In the genomic region with DNA sequence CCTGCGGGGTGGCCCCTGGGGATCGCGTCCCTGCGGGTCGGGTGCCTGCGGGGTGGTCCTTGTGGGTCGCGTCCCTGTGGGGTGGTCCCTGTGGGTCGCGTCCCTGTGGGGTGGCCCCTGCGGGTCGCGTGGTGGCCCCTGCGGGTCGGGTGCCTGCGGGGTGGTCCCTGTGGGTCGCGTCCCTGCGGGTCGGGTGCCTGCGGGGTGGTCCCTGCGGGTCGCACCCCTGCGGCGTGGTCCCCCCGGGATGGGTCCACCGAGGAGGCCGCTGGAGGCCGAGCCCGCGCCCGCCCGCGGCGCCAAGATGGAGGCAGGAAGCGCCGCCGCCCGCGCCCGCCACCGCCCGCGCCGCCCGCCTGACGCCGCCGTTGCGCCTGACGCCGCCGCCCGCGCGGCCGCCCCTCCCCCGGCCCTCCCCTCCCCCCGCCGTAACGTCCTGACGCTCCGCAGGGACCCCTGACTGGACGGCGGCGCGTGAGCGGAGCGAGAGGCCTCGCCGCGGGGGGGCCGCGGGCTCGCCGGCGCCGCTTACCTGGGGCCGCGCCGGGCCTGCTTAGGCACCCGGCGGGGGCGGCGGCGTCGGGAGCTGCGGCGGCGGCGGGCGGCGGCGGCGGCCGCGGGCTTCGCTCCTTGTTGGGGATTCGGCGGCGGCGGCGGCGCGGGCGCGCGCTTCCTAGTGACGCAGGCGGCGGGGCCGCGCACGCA, we compare ENCODE assay signal across 8 cellular contexts. TPM values are rescaled to one million over a fixed set of nuclear protein-coding genes. Genes with fewer than 3 reads are reported as not detected.
DNase-seq lines count a peak whose midpoint lies in the region; ATAC-seq and TF ChIP-seq lines count a peak whose summit lies in the region.

A gene with protein sequence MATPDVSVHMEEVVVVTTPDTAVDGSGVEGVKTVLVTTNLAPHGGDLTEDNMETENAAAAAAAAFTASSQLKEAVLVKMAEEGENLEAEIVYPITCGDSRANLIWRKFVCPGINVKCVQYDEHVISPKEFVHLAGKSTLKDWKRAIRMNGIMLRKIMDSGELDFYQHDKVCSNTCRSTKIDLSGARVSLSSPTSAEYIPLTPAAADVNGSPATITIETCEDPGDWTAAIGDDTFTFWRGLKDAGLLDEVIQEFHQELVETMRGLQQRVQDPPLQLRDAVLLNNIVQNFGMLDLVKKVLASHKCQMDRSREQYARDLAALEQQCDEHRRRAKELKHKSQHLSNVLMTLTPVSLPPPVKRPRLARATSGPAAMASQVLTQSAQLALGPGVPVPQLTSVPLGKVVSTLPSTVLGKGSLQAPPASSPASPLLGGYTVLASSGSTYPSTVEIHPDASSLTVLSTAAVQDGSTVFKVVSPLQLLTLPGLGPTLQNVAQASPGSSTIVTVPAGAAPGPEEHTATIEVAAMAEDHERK (minus strand): TSS at position 678 of the 705 bp plus-strand sequence. CDS start 7,704 bp downstream, outside the sequence.

- ATAC-seq in GM19463 (IDR thresholded peaks at IDR 0.05; ENCODE audit: unreplicated experiment), result peak; percentile 51

- TF ChIP-seq CTCF in Peyer's patch (IDR thresholded peaks at IDR 0.05), result no peak

- H3K4me1 ChIP-seq in Peyer's patch, result peaks cover 0 to 17% (median 3%) of the 10 kb centered on the region in 4 donors

- peak within 1 kb of the TSS; percentile 92 to 100 (median 98) for H3K4me3 ChIP-seq in Peyer's patch

- H3K9me3 ChIP-seq in Peyer's patch, result no peaks in the 10 kb centered on the region

- H3K27ac ChIP-seq in Peyer's patch, result peak within 1 kb of the TSS; percentile 96 to 99 (median 98)

- DNase-seq in COR-L47 (lab: John Stamatoyannopoulos, UW), result peak; percentile 84
- peak; percentile 63 for DNase-seq in HPDE6-E6E7 (ENCODE audit: extremely low spot score)
- peak; percentile 61 to 92 (median 87) for DNase-seq in Peyer's patch
- peak; percentile 64 for DNase-seq in activated gamma-delta T cell treated with Interleukin-2 at 50 U/mL for 16 hours
- DNase-seq in germinal center (ENCODE audit: low spot score), result peak; percentile 79
- peak; percentile 85 for DNase-seq in occipital lobe (lab: John Stamatoyannopoulos, UW)
- peak; percentile 72 for DNase-seq in ureter (ENCODE audit: low spot score)

- peak; percentile 34 to 64 for TF ChIP-seq POLR2A in Peyer's patch (IDR thresholded peaks at IDR 0.05)

- H3K36me3 ChIP-seq in Peyer's patch, result no peaks in the 10 kb centered on the region

- no peaks in the 10 kb centered on the region for H3K27me3 ChIP-seq in Peyer's patch

RNA-seq across cellular contexts. Expression of the gene that starts here (rescaled TPM):
- total RNA-seq in Peyer's patch, result 10 to 100 TPM; 13.8 to 24.5 (median 17.1) TPM
- 6.9 TPM for total RNA-seq in occipital lobe
- 13.3 TPM for total RNA-seq in ureter

Comparison
In these comparisons a context has a peak if more than half of its experiments do, and no peak if none do; other contexts are left out.
1. Peak in every context shown above with its lines: DNase-seq, ATAC-seq, H3K4me3 ChIP-seq and H3K27ac ChIP-seq.